ENCODE assay signal across 26 cellular contexts in genomic region chr17:9902116-9902515, GRCh38. TPM values are rescaled to one million over a fixed set of nuclear protein-coding genes. Genes with fewer than 3 reads are reported as not detected.
"Had no signal": no experiment of that assay in that cellular context is flagged by ENCODE, and none has a peak within 500 bp of the region (broad histone marks: within the 10 kb centered on the region; RNA-seq: fewer than 3 reads in every experiment).

No MANE protein-coding gene starts in this region.

- H3K9me3 Mint-ChIP-seq: activated CD4-positive, alpha-beta memory T cell treated with anti-CD3 and anti-CD28 coated beads, Interleukin-2, amount 10 ng/mL, durations not matched to agents 7 days and 5 days; activated naive CD8-positive, alpha-beta T cell treated with anti-CD3 and anti-CD28 coated beads for 36 hours; central memory CD8-positive, alpha-beta T cell; immature natural killer cell; stimulated activated naive CD8-positive, alpha-beta T cell treated with anti-CD3 and anti-CD28 coated beads, Interleukin-15, amount 100 ng/mL, for 72 hours; T-cell had no signal

- H3K36me3 ChIP-seq: esophagus muscularis mucosa, heart right ventricle, left ventricle myocardium inferior, suprapubic skin had no signal

- H3K27ac ChIP-seq: heart right ventricle, left ventricle myocardium inferior, suprapubic skin had no signal

- H3K4me3 Mint-ChIP-seq: activated CD4-positive, alpha-beta memory T cell treated with anti-CD3 and anti-CD28 coated beads, Interleukin-2, amount 10 ng/mL, durations not matched to agents 7 days and 5 days; activated CD8-positive, alpha-beta memory T cell treated with anti-CD3 and anti-CD28 coated beads, Interleukin-2, amount 10 ng/mL, durations not matched to agents 7 days and 5 days; activated naive CD8-positive, alpha-beta T cell treated with anti-CD3 and anti-CD28 coated beads for 36 hours; central memory CD8-positive, alpha-beta T cell; immature natural killer cell; stimulated activated naive CD8-positive, alpha-beta T cell treated with anti-CD3 and anti-CD28 coated beads, Interleukin-15, amount 100 ng/mL, for 72 hours; T-cell had no signal

- DNase-seq: activated CD4-positive, alpha-beta memory T cell treated with anti-CD3 and anti-CD28 coated beads, Interleukin-2, amount 10 ng/mL, durations not matched to agents 7 days and 5 days; activated CD4-positive, alpha-beta T cell treated with anti-CD3 and anti-CD28 coated beads for 48 hours; activated CD4-positive, CD25-positive, alpha-beta regulatory T cell; activated CD8-positive, alpha-beta memory T cell treated with anti-CD3 and anti-CD28 coated beads, Interleukin-2, amount 10 ng/mL, durations not matched to agents 7 days and 5 days; activated naive CD4-positive, alpha-beta T cell; activated naive CD8-positive, alpha-beta T cell treated with anti-CD3 and anti-CD28 coated beads for 36 hours; amniotic stem cell; cortex of kidney; effector CD8-positive, alpha-beta T cell; heart right ventricle; immature natural killer cell; kidney glomerular epithelial cell; left ventricle myocardium inferior; mammary epithelial cell; right cardiac atrium; stimulated activated CD4-positive, alpha-beta T cell treated with anti-CD3 and anti-CD28 coated beads, Interleukin-4, amount 100 ng/mL, for 1 hour; stimulated activated naive CD8-positive, alpha-beta T cell treated with anti-CD3 and anti-CD28 coated beads, Interleukin-15, amount 100 ng/mL, for 72 hours; T-cell; T-helper 9 cell; trophoblast cell had no signal

- H3K4me1 Mint-ChIP-seq: activated CD4-positive, alpha-beta memory T cell treated with anti-CD3 and anti-CD28 coated beads, Interleukin-2, amount 10 ng/mL, durations not matched to agents 7 days and 5 days; activated CD8-positive, alpha-beta memory T cell treated with anti-CD3 and anti-CD28 coated beads, Interleukin-2, amount 10 ng/mL, durations not matched to agents 7 days and 5 days; activated naive CD8-positive, alpha-beta T cell treated with anti-CD3 and anti-CD28 coated beads for 36 hours; central memory CD8-positive, alpha-beta T cell; immature natural killer cell; stimulated activated naive CD8-positive, alpha-beta T cell treated with anti-CD3 and anti-CD28 coated beads, Interleukin-15, amount 100 ng/mL, for 72 hours; T-cell had no signal

- H3K4me3 ChIP-seq: esophagus muscularis mucosa, heart right ventricle, left ventricle myocardium inferior, skin epidermis, suprapubic skin had no signal

- H3K9me3 ChIP-seq: esophagus muscularis mucosa, heart right ventricle, left ventricle myocardium inferior, suprapubic skin had no signal

- H3K36me3 Mint-ChIP-seq: activated CD8-positive, alpha-beta memory T cell treated with anti-CD3 and anti-CD28 coated beads, Interleukin-2, amount 10 ng/mL, durations not matched to agents 7 days and 5 days; activated naive CD8-positive, alpha-beta T cell treated with anti-CD3 and anti-CD28 coated beads for 36 hours; T-cell had no signal

- H3K27ac Mint-ChIP-seq: activated CD4-positive, alpha-beta memory T cell treated with anti-CD3 and anti-CD28 coated beads, Interleukin-2, amount 10 ng/mL, durations not matched to agents 7 days and 5 days; activated CD8-positive, alpha-beta memory T cell treated with anti-CD3 and anti-CD28 coated beads, Interleukin-2, amount 10 ng/mL, durations not matched to agents 7 days and 5 days; activated naive CD8-positive, alpha-beta T cell treated with anti-CD3 and anti-CD28 coated beads for 36 hours; immature natural killer cell; progenitor cell of endocrine pancreas; stimulated activated naive CD8-positive, alpha-beta T cell treated with anti-CD3 and anti-CD28 coated beads, Interleukin-15, amount 100 ng/mL, for 72 hours; T-cell had no signal

RNA-seq across cellular contexts. Expression of gene RCVRN, which starts 3.0 kb away (rescaled TPM):
- total RNA-seq: activated CD4-positive, alpha-beta memory T cell treated with anti-CD3 and anti-CD28 coated beads, Interleukin-2, amount 10 ng/mL, durations not matched to agents 7 days and 5 days; activated CD8-positive, alpha-beta memory T cell treated with anti-CD3 and anti-CD28 coated beads, Interleukin-2, amount 10 ng/mL, durations not matched to agents 7 days and 5 days; activated naive CD8-positive, alpha-beta T cell treated with anti-CD3 and anti-CD28 coated beads for 36 hours; endothelial cell of umbilical vein; mammary epithelial cell; progenitor cell of endocrine pancreas had no signal
- polyA plus RNA-seq: endothelial cell of umbilical vein, immature natural killer cell, mammary epithelial cell had no signal
